ENCODE assay signal across 1 cellular context in the genomic region with DNA sequence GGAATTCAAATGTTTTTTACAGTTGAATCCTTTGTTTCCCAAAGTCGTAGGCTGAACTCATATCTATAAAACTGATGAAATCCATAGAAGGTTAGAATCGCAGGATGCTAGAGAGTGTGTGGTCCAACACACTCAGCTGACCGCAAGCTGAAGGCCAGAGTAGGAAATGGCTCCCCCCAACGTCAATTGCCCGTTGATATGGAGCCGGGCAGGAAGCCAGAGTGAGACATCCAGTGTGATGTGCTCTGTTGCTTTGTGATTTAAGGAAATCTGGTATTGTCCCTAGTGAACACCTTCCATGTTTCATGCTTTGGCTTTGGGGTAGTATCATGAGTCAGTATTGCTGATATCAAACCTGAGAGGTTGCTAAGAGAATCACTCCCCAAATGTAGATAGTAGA.
TF ChIP-seq lines count a peak whose summit lies in the region.

No MANE protein-coding gene starts in this region.

TF ChIP-seq in IMR-90, 13 proteins besides CTCF, POLR2A, EP300 and RAD21 (continued from another document):
- TF ChIP-seq, protein P1, sequence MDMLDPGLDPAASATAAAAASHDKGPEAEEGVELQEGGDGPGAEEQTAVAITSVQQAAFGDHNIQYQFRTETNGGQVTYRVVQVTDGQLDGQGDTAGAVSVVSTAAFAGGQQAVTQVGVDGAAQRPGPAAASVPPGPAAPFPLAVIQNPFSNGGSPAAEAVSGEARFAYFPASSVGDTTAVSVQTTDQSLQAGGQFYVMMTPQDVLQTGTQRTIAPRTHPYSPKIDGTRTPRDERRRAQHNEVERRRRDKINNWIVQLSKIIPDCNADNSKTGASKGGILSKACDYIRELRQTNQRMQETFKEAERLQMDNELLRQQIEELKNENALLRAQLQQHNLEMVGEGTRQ (IDR thresholded peaks at IDR 0.05; ENCODE audit: low read depth, low read length), result no peak
- TF ChIP-seq NFE2L2 (IDR thresholded peaks at IDR 0.05; ENCODE audit: low read depth, low read length), result no peak
- TF ChIP-seq SMC3 (IDR thresholded peaks at IDR 0.05; ENCODE audit: low read depth, low read length), result no peak
- TF ChIP-seq MAZ (IDR thresholded peaks at IDR 0.05; ENCODE audit: borderline replicate concordance, low read depth, low read length), result no peak
- TF ChIP-seq CHD1 (IDR thresholded peaks at IDR 0.05; ENCODE audit: low read depth, low read length), result no peak
- no peak for TF ChIP-seq MXI1 (IDR thresholded peaks at IDR 0.05; ENCODE audit: borderline replicate concordance, low read depth, low read length)
- TF ChIP-seq, protein P2, sequence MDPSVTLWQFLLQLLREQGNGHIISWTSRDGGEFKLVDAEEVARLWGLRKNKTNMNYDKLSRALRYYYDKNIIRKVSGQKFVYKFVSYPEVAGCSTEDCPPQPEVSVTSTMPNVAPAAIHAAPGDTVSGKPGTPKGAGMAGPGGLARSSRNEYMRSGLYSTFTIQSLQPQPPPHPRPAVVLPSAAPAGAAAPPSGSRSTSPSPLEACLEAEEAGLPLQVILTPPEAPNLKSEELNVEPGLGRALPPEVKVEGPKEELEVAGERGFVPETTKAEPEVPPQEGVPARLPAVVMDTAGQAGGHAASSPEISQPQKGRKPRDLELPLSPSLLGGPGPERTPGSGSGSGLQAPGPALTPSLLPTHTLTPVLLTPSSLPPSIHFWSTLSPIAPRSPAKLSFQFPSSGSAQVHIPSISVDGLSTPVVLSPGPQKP (IDR thresholded peaks at IDR 0.05; ENCODE audit: borderline replicate concordance, low read depth, low read length), result no peak
- TF ChIP-seq MAFK (IDR thresholded peaks at IDR 0.05; ENCODE audit: low read depth, low read length), result no peak
- TF ChIP-seq CEBPB (IDR thresholded peaks at IDR 0.05; ENCODE audit: low read depth, low read length), result no peak
- no peak for TF ChIP-seq RFX5 (IDR thresholded peaks at IDR 0.05; ENCODE audit: low read depth, low read length)
